Comparison of ENCODE assay signal across 17 cellular contexts in the genomic region with DNA sequence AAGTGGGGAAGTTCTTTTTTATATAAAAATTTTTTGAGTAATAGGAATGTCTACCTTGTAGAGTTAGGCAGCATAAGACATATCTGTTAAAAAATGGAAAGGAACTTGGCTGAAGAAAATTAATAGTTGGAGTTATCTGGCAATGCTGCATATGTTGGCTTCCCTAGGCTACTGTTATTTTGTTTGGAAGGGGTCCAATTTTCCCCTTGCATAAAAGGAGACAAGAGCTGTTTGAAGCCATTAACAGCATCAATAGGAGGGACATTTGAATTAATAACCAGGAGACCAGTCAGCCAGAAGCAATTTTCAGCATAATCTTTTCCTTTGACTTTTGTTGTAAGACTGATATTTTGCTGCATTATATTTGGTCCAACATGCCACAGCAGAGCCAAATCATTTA.
A peak's percentile ranks its signal among the peaks of the same experiment; 100 is the strongest.
DNase-seq lines count a peak whose midpoint lies in the region; ATAC-seq, FAIRE-seq and TF ChIP-seq lines count a peak whose summit lies in the region.
"Had no signal": no experiment of that assay in that cellular context is flagged by ENCODE, and none has a peak within 500 bp of the region (broad histone marks: within the 10 kb centered on the region; RNA-seq: fewer than 3 reads in every experiment).

No MANE protein-coding gene starts in this region.

- TF ChIP-seq POLR2A in breast epithelium (IDR thresholded peaks at IDR 0.05) (no peak), endothelial cell of umbilical vein (IDR thresholded peaks at IDR 0.05; ENCODE audit: low read depth, low read length) (no peak)

- H3K27me3 Mint-ChIP-seq in MCF 10A (ENCODE audit: insufficient read depth, unreplicated experiment), result no peaks in the 10 kb centered on the region
- no peaks in the 10 kb centered on the region for H3K27me3 Mint-ChIP-seq in activated T-helper 1 cell treated with anti-CD3 and anti-CD28 coated beads, Interleukin-12 subunit alpha, Interleukin-12 subunit beta, Interleukin-2, Interleukin-4 antibody, amounts not matched to agents 30 ng/mL and 10 ng/mL and 1 ng/mL, durations not matched to agents 14 hours and 24 hours and 36 hours (ENCODE audit: insufficient read depth)
- H3K27me3 Mint-ChIP-seq in activated T-cell treated with anti-CD3 and anti-CD28 coated beads, Interleukin-2, amount 50 U/mL, for 72 hours (ENCODE audit: low read depth), result no peaks in the 10 kb centered on the region
- H3K27me3 Mint-ChIP-seq: activated CD4-positive, alpha-beta memory T cell treated with anti-CD3 and anti-CD28 coated beads, Interleukin-2, amount 10 ng/mL, durations not matched to agents 7 days and 5 days; CD8-positive, alpha-beta memory T cell; effector memory CD8-positive, alpha-beta T cell had no signal

- peak; percentile 63 for DNase-seq in MCF 10A (ENCODE audit: unreplicated experiment)
- no peak for DNase-seq in breast epithelium (ENCODE audit: low spot score in 2 of 2)
- peak; percentile 90 for DNase-seq in NCI-H748 (lab: John Stamatoyannopoulos, UW; ENCODE audit: unreplicated experiment)
- peak; percentile 74 for DNase-seq in endothelial cell of umbilical vein (ENCODE audit: low read depth, low spot score)
- DNase-seq in smooth muscle cell of the brain vasculature (ENCODE audit: low read depth, low spot score), result peak; percentile 52
- DNase-seq in smooth muscle cell (lab: John Stamatoyannopoulos, UW; ENCODE audit: unreplicated experiment), result no peak
- DNase-seq in activated T-helper 1 cell treated with anti-CD3 and anti-CD28 coated beads, Interleukin-12 subunit alpha, Interleukin-12 subunit beta, Interleukin-2, Interleukin-4 antibody, amounts not matched to agents 30 ng/mL and 10 ng/mL and 1 ng/mL, durations not matched to agents 14 hours and 24 hours and 36 hours (ENCODE audit: low spot score), result no peak
- DNase-seq in activated T-cell treated with anti-CD3 and anti-CD28 coated beads, Interleukin-2, amount 50 U/mL, for 72 hours, result no peak
- DNase-seq: activated CD4-positive, alpha-beta memory T cell treated with anti-CD3 and anti-CD28 coated beads, Interleukin-2, amount 10 ng/mL, durations not matched to agents 7 days and 5 days; CD8-positive, alpha-beta memory T cell; effector memory CD8-positive, alpha-beta T cell; NCI-H1436; ovary had no signal

- H3K4me3 Mint-ChIP-seq in MCF 10A (ENCODE audit: unreplicated experiment), result no peak overlapping the region
- no peak overlapping the region for H3K4me3 Mint-ChIP-seq in activated T-helper 1 cell treated with anti-CD3 and anti-CD28 coated beads, Interleukin-12 subunit alpha, Interleukin-12 subunit beta, Interleukin-2, Interleukin-4 antibody, amounts not matched to agents 30 ng/mL and 10 ng/mL and 1 ng/mL, durations not matched to agents 14 hours and 24 hours and 36 hours
- no peak overlapping the region for H3K4me3 Mint-ChIP-seq in activated T-cell treated with anti-CD3 and anti-CD28 coated beads, Interleukin-2, amount 50 U/mL, for 72 hours
- H3K4me3 Mint-ChIP-seq: activated CD4-positive, alpha-beta memory T cell treated with anti-CD3 and anti-CD28 coated beads, Interleukin-2, amount 10 ng/mL, durations not matched to agents 7 days and 5 days; CD8-positive, alpha-beta memory T cell; effector memory CD8-positive, alpha-beta T cell had no signal

- TF ChIP-seq CTCF in MCF 10A (IDR thresholded peaks at IDR 0.05; ENCODE audit: unreplicated experiment) (no peak), breast epithelium (IDR thresholded peaks at IDR 0.05) (no peak), endothelial cell of umbilical vein (IDR thresholded peaks at IDR 0.05; ENCODE audit: extremely low read depth in 1 of 2, insufficient read depth in 1 of 2, low read depth in 1 of 2, low read length in 2 of 2) (no peak), smooth muscle cell (IDR thresholded peaks at IDR 0.05; ENCODE audit: borderline replicate concordance, insufficient read depth, poor library complexity, severe bottlenecking) (no peak)

- H3K36me3 Mint-ChIP-seq in MCF 10A (ENCODE audit: insufficient read depth, unreplicated experiment), result no peaks in the 10 kb centered on the region
- H3K36me3 Mint-ChIP-seq in activated T-helper 1 cell treated with anti-CD3 and anti-CD28 coated beads, Interleukin-12 subunit alpha, Interleukin-12 subunit beta, Interleukin-2, Interleukin-4 antibody, amounts not matched to agents 30 ng/mL and 10 ng/mL and 1 ng/mL, durations not matched to agents 14 hours and 24 hours and 36 hours (ENCODE audit: low read depth), result peaks cover 36% of the 10 kb centered on the region
- H3K36me3 Mint-ChIP-seq in activated T-cell treated with anti-CD3 and anti-CD28 coated beads, Interleukin-2, amount 50 U/mL, for 72 hours (ENCODE audit: insufficient read depth in 2 of 2), result peaks cover 14 to 29% of the 10 kb centered on the region in 2 donors

- H3K27ac ChIP-seq in breast epithelium, result peak overlapping the region in 1 of 2 donors; percentile 11
- no peak overlapping the region for H3K27ac ChIP-seq in endothelial cell of umbilical vein (ENCODE audit: insufficient read depth, low read depth, low read length)
- no peak overlapping the region for H3K27ac ChIP-seq in smooth muscle cell (ENCODE audit: low read depth)
- H3K27ac ChIP-seq: ovary, SJSA1 had no signal

- CTCF ChIA-PET in MCF 10A (lab: Yijun Ruan, JAX), result no interaction called here
- CTCF ChIA-PET in endothelial cell of umbilical vein (lab: Charles Lee), result interaction anchor here (0.8 kb wide), 1 partner anchor 41 kb away, joined by 3 read pairs; no protein-coding TSS in a partner anchor

- intact Hi-C loops in MCF 10A (cut with micrococcal nuclease) (no loop called here), breast epithelium (cut with DNase I; ENCODE audit: low total_unique reads) (no loop called here), endothelial cell of umbilical vein (cut with micrococcal nuclease) (no loop called here)
- intact Hi-C loops in activated T-helper 1 cell treated with anti-CD3 and anti-CD28 coated beads, Interleukin-12 subunit alpha, Interleukin-12 subunit beta, Interleukin-2, Interleukin-4 antibody, amounts not matched to agents 30 ng/mL and 10 ng/mL and 1 ng/mL, durations not matched to agents 14 hours and 24 hours and 36 hours (cut with micrococcal nuclease), result no loop called here

- H4K20me1 ChIP-seq in endothelial cell of umbilical vein (replicated peaks; ENCODE audit: control insufficient read depth, extremely low read depth, insufficient read depth, low read length), result no peaks in the 10 kb centered on the region
- no peaks in the 10 kb centered on the region for H4K20me1 ChIP-seq in smooth muscle cell (ENCODE audit: low read depth)

- POLR2A ChIA-PET in MCF 10A (lab: Yijun Ruan, JAX), result interaction anchor here (1.6 kb wide), 1 partner anchor 34 kb away, joined by 3 read pairs; no protein-coding TSS in a partner anchor
- POLR2A ChIA-PET in endothelial cell of umbilical vein (lab: Charles Lee), result no interaction called here

- BruUV-seq in MCF 10A (replicated peaks; lab: Mats Ljungman, UMichigan), result no TSS peak
- no TSS peak for BruUV-seq in endothelial cell of umbilical vein (replicated peaks; lab: Mats Ljungman, UMichigan)

- H2AFZ ChIP-seq in endothelial cell of umbilical vein (ENCODE audit: low read depth, low read length), result no peak overlapping the region
- H2AFZ ChIP-seq in smooth muscle cell (ENCODE audit: low read depth), result no peak overlapping the region

- no peaks in the 10 kb centered on the region for H3K27me3 ChIP-seq in breast epithelium
- peaks cover 2% of the 10 kb centered on the region in 2 experiments for H3K27me3 ChIP-seq in endothelial cell of umbilical vein (ENCODE audit: control insufficient read depth in 2 of 2, insufficient read depth in 2 of 2, low read length in 2 of 2)
- no peaks in the 10 kb centered on the region for H3K27me3 ChIP-seq in smooth muscle cell (ENCODE audit: low read depth)
- H3K27me3 ChIP-seq: ovary, SJSA1 had no signal

- no peak overlapping the region for H3K4me3 ChIP-seq in breast epithelium
- no peak overlapping the region for H3K4me3 ChIP-seq in endothelial cell of umbilical vein (replicated peaks in 1 of 3; ENCODE audit: insufficient read depth in 1 of 3, low read depth in 1 of 3, low read length in 3 of 3)
- no peak overlapping the region for H3K4me3 ChIP-seq in smooth muscle cell
- H3K4me3 ChIP-seq: ovary, SJSA1 had no signal

- dilution Hi-C loops in endothelial cell of umbilical vein (cut with MboI; ENCODE audit: extremely low pct_ligation_motif_present, low sequenced_read_pairs), result no loop called here

- H3K4me1 ChIP-seq in breast epithelium (no peaks in the 10 kb centered on the region), endothelial cell of umbilical vein (ENCODE audit: control insufficient read depth, extremely low read depth, insufficient read depth, low read length) (peaks cover 32% of the 10 kb centered on the region), smooth muscle cell (ENCODE audit: low read depth) (peaks cover 7% of the 10 kb centered on the region)

- H3K79me2 ChIP-seq in endothelial cell of umbilical vein (ENCODE audit: control insufficient read depth, insufficient read depth, low read length), result no peaks in the 10 kb centered on the region
- no peaks in the 10 kb centered on the region for H3K79me2 ChIP-seq in smooth muscle cell (ENCODE audit: low read depth)

- H3K9me3 Mint-ChIP-seq in MCF 10A (ENCODE audit: unreplicated experiment), result no peaks in the 10 kb centered on the region
- peaks cover 32% of the 10 kb centered on the region for H3K9me3 Mint-ChIP-seq in activated T-helper 1 cell treated with anti-CD3 and anti-CD28 coated beads, Interleukin-12 subunit alpha, Interleukin-12 subunit beta, Interleukin-2, Interleukin-4 antibody, amounts not matched to agents 30 ng/mL and 10 ng/mL and 1 ng/mL, durations not matched to agents 14 hours and 24 hours and 36 hours
- peaks cover 11 to 15% of the 10 kb centered on the region in 2 donors for H3K9me3 Mint-ChIP-seq in activated T-cell treated with anti-CD3 and anti-CD28 coated beads, Interleukin-2, amount 50 U/mL, for 72 hours

- H3K4me1 Mint-ChIP-seq in MCF 10A (ENCODE audit: insufficient read depth, unreplicated experiment), result peaks cover 38% of the 10 kb centered on the region
- peaks cover 56% of the 10 kb centered on the region for H3K4me1 Mint-ChIP-seq in activated T-helper 1 cell treated with anti-CD3 and anti-CD28 coated beads, Interleukin-12 subunit alpha, Interleukin-12 subunit beta, Interleukin-2, Interleukin-4 antibody, amounts not matched to agents 30 ng/mL and 10 ng/mL and 1 ng/mL, durations not matched to agents 14 hours and 24 hours and 36 hours (ENCODE audit: low read depth)
- H3K4me1 Mint-ChIP-seq in activated T-cell treated with anti-CD3 and anti-CD28 coated beads, Interleukin-2, amount 50 U/mL, for 72 hours (ENCODE audit: low read depth), result peaks cover 43% of the 10 kb centered on the region

- H3K4me2 ChIP-seq in endothelial cell of umbilical vein (ENCODE audit: insufficient read depth, low read length) (no peak overlapping the region), smooth muscle cell (no peak overlapping the region)

- peak; percentile 87 for FAIRE-seq in endothelial cell of umbilical vein (lab: Jason Lieb, UNC)
- FAIRE-seq: bronchial epithelial cell, keratinocyte, TTC549 had no signal

- no peaks in the 10 kb centered on the region for H3F3A ChIP-seq in smooth muscle cell (ENCODE audit: low read depth)

- H3K9me1 ChIP-seq in endothelial cell of umbilical vein (replicated peaks; ENCODE audit: control insufficient read depth, extremely low read depth, insufficient read depth, low read length), result no peaks in the 10 kb centered on the region

- H3K9ac ChIP-seq in endothelial cell of umbilical vein (replicated peaks; ENCODE audit: extremely low read depth, insufficient read depth, low read length), result no peak overlapping the region
- no peak overlapping the region for H3K9ac ChIP-seq in smooth muscle cell (ENCODE audit: low read depth)

- H3K27ac Mint-ChIP-seq in MCF 10A (ENCODE audit: low read depth, unreplicated experiment), result no peak overlapping the region
- no peak overlapping the region for H3K27ac Mint-ChIP-seq in activated T-helper 1 cell treated with anti-CD3 and anti-CD28 coated beads, Interleukin-12 subunit alpha, Interleukin-12 subunit beta, Interleukin-2, Interleukin-4 antibody, amounts not matched to agents 30 ng/mL and 10 ng/mL and 1 ng/mL, durations not matched to agents 14 hours and 24 hours and 36 hours
- H3K27ac Mint-ChIP-seq in activated T-cell treated with anti-CD3 and anti-CD28 coated beads, Interleukin-2, amount 50 U/mL, for 72 hours, result no peak overlapping the region
- H3K27ac Mint-ChIP-seq: activated CD4-positive, alpha-beta memory T cell treated with anti-CD3 and anti-CD28 coated beads, Interleukin-2, amount 10 ng/mL, durations not matched to agents 7 days and 5 days; CD8-positive, alpha-beta memory T cell; effector memory CD8-positive, alpha-beta T cell had no signal

- ATAC-seq in activated T-cell treated with anti-CD3 and anti-CD28 coated beads, Interleukin-2, amount 50 U/mL, for 72 hours (replicated peaks in 1 of 2), result no peak
- ATAC-seq: effector memory CD8-positive, alpha-beta T cell had no signal

- H3K36me3 ChIP-seq in breast epithelium (no peaks in the 10 kb centered on the region), endothelial cell of umbilical vein (ENCODE audit: control insufficient read depth in 2 of 2, extremely low read depth in 1 of 2, insufficient read depth in 2 of 2, low read length in 2 of 2) (no peaks in the 10 kb centered on the region), smooth muscle cell (ENCODE audit: low read depth) (no peaks in the 10 kb centered on the region)
- H3K36me3 ChIP-seq: ovary, SJSA1 had no signal

- H3K9me3 ChIP-seq in breast epithelium (no peaks in the 10 kb centered on the region), endothelial cell of umbilical vein (replicated peaks; ENCODE audit: control insufficient read depth, insufficient read depth, low read length) (no peaks in the 10 kb centered on the region), smooth muscle cell (replicated peaks; ENCODE audit: low read depth) (no peaks in the 10 kb centered on the region)
- H3K9me3 ChIP-seq: ovary had no signal

Comparison
In these comparisons a context has a peak if more than half of its experiments do, and no peak if none do; other contexts are left out.
1. DNase-seq: peak in MCF 10A (single experiment), NCI-H748 (single experiment), endothelial cell of umbilical vein (single experiment) and smooth muscle cell of the brain vasculature (single experiment); none in breast epithelium (0 of 2), smooth muscle cell (single experiment), activated T-helper 1 cell treated with anti-CD3 and anti-CD28 coated beads, Interleukin-12 subunit alpha, Interleukin-12 subunit beta, Interleukin-2, Interleukin-4 antibody, amounts not matched to agents 30 ng/mL and 10 ng/mL and 1 ng/mL, durations not matched to agents 14 hours and 24 hours and 36 hours (single experiment) and activated T-cell treated with anti-CD3 and anti-CD28 coated beads, Interleukin-2, amount 50 U/mL, for 72 hours (0 of 2).